35 cellular contexts compared by ENCODE assay signal in the genomic region with DNA sequence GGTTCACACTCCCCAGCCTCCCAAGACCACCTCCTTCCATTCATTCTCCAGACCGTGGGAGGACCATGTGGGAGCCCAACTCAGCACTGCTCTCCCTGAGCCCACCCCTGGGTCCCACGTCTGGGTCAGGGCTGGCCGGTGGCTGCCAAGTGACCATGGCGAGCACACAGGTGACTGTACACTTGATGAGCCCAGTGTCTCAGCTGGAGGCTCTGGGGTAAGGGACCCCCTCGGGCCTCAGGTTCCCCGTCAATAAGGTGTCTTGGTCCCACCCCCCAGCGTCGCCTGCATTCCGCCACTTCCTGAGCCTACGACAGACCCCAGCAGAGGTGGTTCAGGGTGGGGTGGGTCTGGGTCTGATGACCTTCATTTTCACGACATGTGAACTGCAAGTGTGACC. TPM values are rescaled to one million over a fixed set of nuclear protein-coding genes. Genes with fewer than 3 reads are reported as not detected.
"Had no signal": no experiment of that assay in that cellular context is flagged by ENCODE, and none has a peak within 500 bp of the region (broad histone marks: within the 10 kb centered on the region; RNA-seq: fewer than 3 reads in every experiment).

No MANE protein-coding gene starts in this region.

- H3K36me3 ChIP-seq: esophagus squamous epithelium, gastroesophageal sphincter had no signal

- H3K27ac ChIP-seq: body of pancreas, epithelial cell of prostate, esophagus squamous epithelium, gastroesophageal sphincter, VCaP had no signal

- H3K27me3 ChIP-seq: body of pancreas had no signal

- ATAC-seq: activated CD4-positive, CD25-positive, alpha-beta regulatory T cell treated with anti-CD3 and anti-CD28 coated beads, Interleukin-2, amount 50 U/mL, for 24 hours; activated CD8-positive, alpha-beta T cell treated with anti-CD3 and anti-CD28 coated beads for 36 hours; activated T-cell treated with anti-CD3 and anti-CD28 coated beads, Interleukin-2, amount 50 U/mL, for 4 hours; activated T-helper 17 cell treated with anti-CD3 and anti-CD28 coated beads, Interleukin-2, amount 50 U/mL, for 72 hours; body of pancreas; gastroesophageal sphincter had no signal

- H3K4me1 ChIP-seq: body of pancreas, esophagus squamous epithelium, gastroesophageal sphincter had no signal

- DNase-seq: activated B cell treated with CpG ODN at 0.5 μM for 24 hours; activated CD4-positive, alpha-beta T cell treated with anti-CD3 and anti-CD28 coated beads for 48 hours; activated CD4-positive, alpha-beta T cell treated with anti-CD3 and anti-CD28 coated beads, Interleukin-2, amount 50 U/mL, for 1 hour; activated CD4-positive, alpha-beta T cell treated with anti-CD3 and anti-CD28 coated beads, Interleukin-2, amount 50 U/mL, for 48 hours; activated CD8-positive, alpha-beta memory T cell treated with anti-CD3 and anti-CD28 coated beads for 24 hours; activated CD8-positive, alpha-beta T cell treated with anti-CD3 and anti-CD28 coated beads for 36 hours; activated effector memory CD4-positive, alpha-beta T cell treated with Interleukin-2 at 50 U/mL for 16 hours; activated gamma-delta T cell treated with Interleukin-2 at 50 U/mL for 16 hours; activated naive CD4-positive, alpha-beta T cell treated with anti-CD3 and anti-CD28 coated beads, Interleukin-2, amount 50 U/mL, for 16 hours; activated naive CD4-positive, alpha-beta T cell treated with Interleukin-2 at 50 U/mL for 16 hours; activated T-cell treated with anti-CD3 and anti-CD28 coated beads, Interleukin-2, amount 50 U/mL, for 4 hours; amniotic stem cell; aorta; body of pancreas; caudate nucleus; cortex of kidney; dermis blood vessel endothelial cell; effector CD8-positive, alpha-beta T cell; esophagus squamous epithelium; foreskin melanocyte; T-helper 2 cell had no signal

- FAIRE-seq: colon, endometrium, endothelial cell of umbilical vein, TTC549 had no signal

- H3K9me3 ChIP-seq: body of pancreas, esophagus squamous epithelium, gastroesophageal sphincter had no signal

- H3K4me3 ChIP-seq: body of pancreas, esophagus squamous epithelium, gastroesophageal sphincter had no signal

RNA-seq across cellular contexts. Expression of a gene that starts 38.8 kb away (rescaled TPM):
- total RNA-seq: activated CD8-positive, alpha-beta T cell treated with anti-CD3 and anti-CD28 coated beads for 36 hours; chondrocyte; dermis blood vessel endothelial cell; endothelial cell of umbilical vein; fibroblast of lung; fibroblast of villous mesenchyme; glomerular endothelial cell had no signal
- polyA plus RNA-seq: endothelial cell of umbilical vein, fibroblast of lung had no signal

RNA-seq across cellular contexts. Expression of a gene that starts 50.0 kb away (rescaled TPM):
- total RNA-seq: activated B cell treated with CpG ODN at 0.5 μM for 24 hours; activated CD8-positive, alpha-beta T cell treated with anti-CD3 and anti-CD28 coated beads for 36 hours; activated T-cell treated with anti-CD3 and anti-CD28 coated beads, Interleukin-2, amount 50 U/mL, for 4 hours; activated T-helper 17 cell treated with anti-CD3 and anti-CD28 coated beads, Interleukin-2, amount 50 U/mL, for 72 hours; aorta; fibroblast of lung; fibroblast of villous mesenchyme; T-helper 1 cell treated with Interleukin-12 subunit alpha and Interleukin-12 subunit beta and Interleukin-4 antibody, amounts not matched to agents 30 ng/mL and 1 ng/mL, for 36 hours had no signal
- polyA plus RNA-seq: aorta, fibroblast of lung had no signal
